Comparison of ENCODE assay signal across 20 cellular contexts in the genomic region with DNA sequence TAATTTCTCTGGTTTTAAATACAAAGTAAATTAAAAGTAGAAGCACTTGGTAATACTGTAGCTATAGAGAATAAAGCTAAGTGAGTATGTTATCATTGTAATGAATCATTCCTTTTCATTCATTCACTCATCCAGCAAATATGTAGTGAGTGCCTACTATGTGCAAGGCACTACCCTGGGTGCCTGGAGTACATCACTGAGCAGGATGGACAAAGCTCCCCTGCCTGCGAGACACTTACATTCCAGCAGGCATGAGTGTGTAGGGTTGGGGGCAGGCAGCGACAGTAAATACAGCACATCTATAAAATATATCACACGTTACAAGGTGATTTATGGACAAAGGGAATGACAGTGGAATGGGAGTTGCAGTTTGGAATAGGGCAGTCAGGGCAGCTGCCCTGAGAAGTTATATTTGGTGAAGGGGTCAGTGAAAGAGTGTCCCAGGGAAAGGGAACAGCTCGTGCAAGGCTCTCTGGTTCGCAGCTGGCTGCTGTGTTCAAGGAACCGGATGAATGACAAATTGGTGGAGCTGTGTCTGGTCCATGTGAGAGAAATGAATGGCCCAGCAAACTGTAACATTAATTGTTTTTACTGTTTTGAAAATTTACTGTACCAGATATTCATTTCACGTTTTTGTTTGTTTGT.
DNase-seq lines count a peak whose midpoint lies in the region; ATAC-seq and TF ChIP-seq lines count a peak whose summit lies in the region.
"Had no signal": no experiment of that assay in that cellular context is flagged by ENCODE, and none has a peak within 500 bp of the region (broad histone marks: within the 10 kb centered on the region; RNA-seq: fewer than 3 reads in every experiment).

No MANE protein-coding gene starts in this region.

- H3K27ac ChIP-seq in left ventricle myocardium inferior (replicated peaks) (peak overlapping the region; percentile 46), gastrocnemius medialis (peak overlapping the region in 3 of 4 donors; percentile 10 to 73 (median 43))
- H3K27ac ChIP-seq: Peyer's patch, SJSA1 had no signal

- no peaks in the 10 kb centered on the region for H3K27me3 ChIP-seq in left ventricle myocardium inferior (ENCODE audit: low read depth)
- H3K27me3 ChIP-seq in gastrocnemius medialis: no peaks in the 10 kb centered on the region
- H3K27me3 ChIP-seq: Peyer's patch, SJSA1 had no signal

- no peak overlapping the region for H3K4me3 ChIP-seq in left ventricle myocardium inferior
- no peak overlapping the region for H3K4me3 ChIP-seq in gastrocnemius medialis
- H3K4me3 ChIP-seq: Peyer's patch, SJSA1 had no signal

- in situ Hi-C loops in gastrocnemius medialis (cut with MboI; ENCODE audit: low sequenced_read_pairs in 4 of 4): no loop called here

- H3K4me1 ChIP-seq in left ventricle myocardium inferior (peaks cover 37% of the 10 kb centered on the region), gastrocnemius medialis (peaks cover 11 to 31% of the 10 kb centered on the region in 2 donors)
- H3K4me1 ChIP-seq: Peyer's patch, SJSA1 had no signal

- TF ChIP-seq POLR2A in gastrocnemius medialis (IDR thresholded peaks at IDR 0.05): no peak

- CTCF ChIA-PET in HEK293T (lab: Yijun Ruan, JAX): no interaction called here

- no peaks in the 10 kb centered on the region for H3K36me3 ChIP-seq in left ventricle myocardium inferior
- H3K36me3 ChIP-seq in gastrocnemius medialis: no peaks in the 10 kb centered on the region
- H3K36me3 ChIP-seq: Peyer's patch, SJSA1 had no signal

- TF ChIP-seq CTCF in left ventricle myocardium inferior (IDR thresholded peaks at IDR 0.05; ENCODE audit: borderline replicate concordance) (no peak), gastrocnemius medialis (IDR thresholded peaks at IDR 0.05 in 4 of 5, conservative IDR thresholded peaks at IDR 0.05 in 1 of 5) (no peak)

- H3K9me3 ChIP-seq in left ventricle myocardium inferior (replicated peaks) (no peaks in the 10 kb centered on the region), gastrocnemius medialis (no peaks in the 10 kb centered on the region)
- H3K9me3 ChIP-seq: Peyer's patch, SJSA1 had no signal

- DNase-seq in EL (peak; percentile 11), HEK293T (ENCODE audit: extremely low spot score) (no peak), left ventricle myocardium inferior (no peak), gastrocnemius medialis (peak; percentile 38 to 46), NCI-H345 (lab: John Stamatoyannopoulos, UW) (no peak), NCI-H748 (lab: John Stamatoyannopoulos, UW; ENCODE audit: unreplicated experiment) (no peak)
- DNase-seq: CD4-positive, CD25-positive, alpha-beta regulatory T cell; COR-L47; DMS 273 treated with DMSO at 0.1 percent for 48 hours; DND-41; GF-D8; MM.1S; NCI-H1092; NCI-H1436 treated with DMSO at 0.1 percent for 48 hours; NCI-H2029; NCI-H524 treated with DMSO at 0.1 percent for 48 hours; Peyer's patch had no signal

- peak; percentile 89 to 91 for ATAC-seq in gastrocnemius medialis
- ATAC-seq in HG03159 (IDR thresholded peaks at IDR 0.05; ENCODE audit: unreplicated experiment): no peak
- ATAC-seq: HCT116 had no signal

- intact Hi-C loops in left ventricle myocardium inferior (cut with micrococcal nuclease) (no loop called here), gastrocnemius medialis (cut with DNase I; ENCODE audit: low total_unique reads) (no loop called here)

- POLR2A ChIA-PET in HEK293T (lab: Yijun Ruan, JAX): no interaction called here

TF ChIP-seq in HEK293T, 16 proteins besides CTCF, POLR2A, EP300 and RAD21:
- TF ChIP-seq NFRKB (IDR thresholded peaks at IDR 0.05): no peak
- no peak for TF ChIP-seq ARNT (IDR thresholded peaks at IDR 0.05)
- TF ChIP-seq, protein P1, sequence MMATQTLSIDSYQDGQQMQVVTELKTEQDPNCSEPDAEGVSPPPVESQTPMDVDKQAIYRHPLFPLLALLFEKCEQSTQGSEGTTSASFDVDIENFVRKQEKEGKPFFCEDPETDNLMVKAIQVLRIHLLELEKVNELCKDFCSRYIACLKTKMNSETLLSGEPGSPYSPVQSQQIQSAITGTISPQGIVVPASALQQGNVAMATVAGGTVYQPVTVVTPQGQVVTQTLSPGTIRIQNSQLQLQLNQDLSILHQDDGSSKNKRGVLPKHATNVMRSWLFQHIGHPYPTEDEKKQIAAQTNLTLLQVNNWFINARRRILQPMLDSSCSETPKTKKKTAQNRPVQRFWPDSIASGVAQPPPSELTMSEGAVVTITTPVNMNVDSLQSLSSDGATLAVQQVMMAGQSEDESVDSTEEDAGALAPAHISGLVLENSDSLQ (IDR thresholded peaks at IDR 0.05): peak; percentile 61; the same call in 1 of the 2 replicates

Comparison
In these comparisons a context has a peak if more than half of its experiments do, and no peak if none do; other contexts are left out.
1. DNase-seq: peak in EL (single experiment) and gastrocnemius medialis (2 of 2); none in HEK293T (single experiment), left ventricle myocardium inferior (single experiment), NCI-H345 (single experiment) and NCI-H748 (single experiment).